ENCODE assay signal across 8 cellular contexts in the genomic region with DNA sequence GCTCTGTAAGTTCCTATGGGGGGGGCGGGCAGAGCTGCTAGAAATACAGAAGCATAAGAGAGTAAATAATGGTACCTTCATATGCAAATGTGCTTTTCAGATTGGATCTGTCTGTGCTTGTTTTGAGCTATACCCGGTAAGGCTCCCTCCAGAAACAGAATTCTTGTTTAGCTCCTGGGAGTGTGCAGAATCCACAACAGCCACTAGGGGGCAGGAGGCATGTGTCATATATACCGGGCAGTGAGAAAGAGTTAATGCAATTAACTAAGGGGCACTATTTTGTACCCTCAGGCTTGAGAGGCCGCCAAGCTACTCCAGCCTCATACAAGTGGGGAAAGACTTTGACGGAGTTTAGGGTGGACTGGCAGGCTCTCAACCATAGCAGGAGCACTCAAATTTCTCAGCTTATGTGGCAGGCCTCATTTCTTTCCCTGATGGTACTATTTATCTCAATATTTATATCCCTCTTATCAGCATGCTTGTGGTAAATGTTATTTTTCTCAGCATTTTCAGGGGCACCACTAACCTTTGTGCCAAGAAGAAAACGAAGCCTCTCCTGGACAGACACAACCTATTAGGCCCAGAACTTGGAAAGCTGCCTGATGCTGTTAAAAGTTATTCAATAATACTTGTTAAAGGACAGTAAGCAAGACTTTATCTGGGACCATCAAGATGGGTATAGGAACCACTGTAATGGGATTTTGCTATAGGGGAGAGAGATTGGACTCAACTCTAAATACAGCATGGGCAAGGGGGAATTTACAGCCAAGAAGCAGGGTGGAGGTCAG. TPM values are rescaled to one million over a fixed set of nuclear protein-coding genes. Genes with fewer than 3 reads are reported as not detected.
DNase-seq lines count a peak whose midpoint lies in the region; ATAC-seq and TF ChIP-seq lines count a peak whose summit lies in the region.

No MANE protein-coding gene starts in this region.

- no peaks in the 10 kb centered on the region for H3K27me3 Mint-ChIP-seq in activated CD4-positive, alpha-beta T cell treated with anti-CD3 and anti-CD28 coated beads for 36 hours

- H3K36me3 ChIP-seq in colonic mucosa = no peaks in the 10 kb centered on the region

- H3K27me3 ChIP-seq in colonic mucosa = no peaks in the 10 kb centered on the region

- POLR2A ChIA-PET in activated CD4-positive, alpha-beta T cell treated with anti-CD3 and anti-CD28 coated beads for 36 hours (lab: Charles Lee) = interaction anchor here (0.6 to 1.7 kb wide), 6 partner anchors 17 to 172 kb away, joined by 3 read pairs; partner anchors contain the start of gene UBB

- no peaks in the 10 kb centered on the region for H3K9me3 ChIP-seq in colonic mucosa

- CTCF ChIA-PET in activated CD4-positive, alpha-beta T cell treated with anti-CD3 and anti-CD28 coated beads for 36 hours (lab: Charles Lee) = interaction anchor here (0.6 to 5.2 kb wide), 43 partner anchors 10 to 337 kb away, joined by 3 to 69 read pairs (median 4); partner anchors contain the start of genes CENPV, PIGL and TRPV2

- no peak overlapping the region for H3K9ac ChIP-seq in colonic mucosa (ENCODE audit: low read depth in 2 of 2, low read length in 2 of 2)

- peak; percentile 59 for ATAC-seq in HG03045 (IDR thresholded peaks at IDR 0.05; ENCODE audit: unreplicated experiment)
- peak; percentile 98 for ATAC-seq in activated CD4-positive, alpha-beta T cell treated with anti-CD3 and anti-CD28 coated beads for 36 hours

- WGBS in lower leg skin, 2 donors = 8% methylated on average over 6 of the region's 6 CpGs

- H3K9me3 Mint-ChIP-seq in activated CD4-positive, alpha-beta T cell treated with anti-CD3 and anti-CD28 coated beads for 36 hours (ENCODE audit: low read depth) = no peaks in the 10 kb centered on the region

- intact Hi-C loops in activated CD4-positive, alpha-beta T cell treated with anti-CD3 and anti-CD28 coated beads for 36 hours (cut with DNase I, micrococcal nuclease) = loop anchor here (1.0 to 10.0 kb wide), 4 partner anchors 51 to 157 kb away; partner anchors contain the start of gene TRPV2 (in 2 of the 2)
- intact Hi-C loops in colonic mucosa (cut with DNase I) = loop anchor here (10.0 kb wide), 2 partner anchors 51 to 161 kb away; partner anchors contain the start of gene TRPV2
- intact Hi-C loops in lower leg skin (cut with DNase I; ENCODE audit: low total_unique reads) = no loop called here

- DNase-seq in GM12865 (ENCODE audit: low read depth) (peak; percentile 91), NCI-H510A (lab: John Stamatoyannopoulos, UW) (peak; percentile 51), colonic mucosa (peak; percentile 85), lower leg skin (ENCODE audit: low spot score in 2 of 2) (peak; percentile 67 to 94), 8988T (no peak)
- DNase-seq in activated CD4-positive, alpha-beta T cell treated with anti-CD3 and anti-CD28 coated beads for 36 hours = peak; percentile 89
- DNase-seq in stimulated activated CD8-positive, alpha-beta memory T cell treated with anti-CD3 and anti-CD28 coated beads, Interleukin-12 subunit alpha, Interleukin-12 subunit beta, amount 100 ng/mL, for 4 hours (ENCODE audit: low read depth) = peak; percentile 43

- TF ChIP-seq POLR2A in lower leg skin (IDR thresholded peaks at IDR 0.05) = no peak

- H3K27ac ChIP-seq in colonic mucosa = no peak overlapping the region

- no peaks in the 10 kb centered on the region for H3K4me1 ChIP-seq in colonic mucosa

- H3K36me3 Mint-ChIP-seq in activated CD4-positive, alpha-beta T cell treated with anti-CD3 and anti-CD28 coated beads for 36 hours (ENCODE audit: low read depth) = no peaks in the 10 kb centered on the region

- no peak overlapping the region for H3K4me3 ChIP-seq in GM12865 (ENCODE audit: low read depth, low read length)
- H3K4me3 ChIP-seq in colonic mucosa = no peak overlapping the region
- H3K4me3 ChIP-seq in lower leg skin (ENCODE audit: low read depth, poor library complexity, severe bottlenecking) = no peak overlapping the region

- no peak overlapping the region for H3K27ac Mint-ChIP-seq in activated CD4-positive, alpha-beta T cell treated with anti-CD3 and anti-CD28 coated beads for 36 hours

- H3K4me3 Mint-ChIP-seq in activated CD4-positive, alpha-beta T cell treated with anti-CD3 and anti-CD28 coated beads for 36 hours = no peak overlapping the region

- TF ChIP-seq CTCF in GM12865 (IDR thresholded peaks at IDR 0.05; ENCODE audit: insufficient read depth, low read depth, low read length, missing control alignments) (peak; percentile 93), colonic mucosa (IDR thresholded peaks at IDR 0.05) (peak; percentile 90), lower leg skin (IDR thresholded peaks at IDR 0.05) (peak in 1 of 3 donors; percentile 73)

- H3K4me1 Mint-ChIP-seq in activated CD4-positive, alpha-beta T cell treated with anti-CD3 and anti-CD28 coated beads for 36 hours = no peaks in the 10 kb centered on the region

RNA-seq across cellular contexts. Expression of gene CENPV, which starts 10.7 kb away (rescaled TPM):
- 100 to 1,000 TPM; 100 to 132 TPM for total RNA-seq in activated CD4-positive, alpha-beta T cell treated with anti-CD3 and anti-CD28 coated beads for 36 hours
- total RNA-seq in colonic mucosa = 10 to 100 TPM; 60.6 to 77.4 TPM
- 1 to 10 TPM; 2.1 to 4.9 (median 3.8) TPM for total RNA-seq in lower leg skin

RNA-seq across cellular contexts. Expression of gene UBB, which starts 16.9 kb away (rescaled TPM):
- total RNA-seq in activated CD4-positive, alpha-beta T cell treated with anti-CD3 and anti-CD28 coated beads for 36 hours = 1,000 to 10,000 TPM; 1,578 to 1,806 TPM
- total RNA-seq in colonic mucosa (1,000 to 10,000 TPM; 1,436 to 2,044 TPM), lower leg skin (100 to 1,000 TPM; 606 to 678 (median 615) TPM)

RNA-seq across cellular contexts. Expression of gene TRPV2, which starts 51.4 kb away (rescaled TPM):
- total RNA-seq in activated CD4-positive, alpha-beta T cell treated with anti-CD3 and anti-CD28 coated beads for 36 hours = 10 to 100 TPM; 24.3 to 35.6 TPM
- total RNA-seq in colonic mucosa (1 to 10 TPM; 5.4 to 7.4 TPM), lower leg skin (1 to 10 TPM; 3.3 to 8.9 (median 6.9) TPM)

Comparison
In these comparisons a context has a peak if more than half of its experiments do, and no peak if none do; other contexts are left out.
1. RNA of gene CENPV, which starts 10.7 kb away (total RNA-seq): 100 to 132 TPM in activated CD4-positive, alpha-beta T cell treated with anti-CD3 and anti-CD28 coated beads for 36 hours and 60.6 to 77.4 TPM in colonic mucosa; 2.1 to 4.9 TPM in lower leg skin; every median in the first group is over 10 times any median in the second.